23 cellular contexts compared by ENCODE assay signal in the genomic region with DNA sequence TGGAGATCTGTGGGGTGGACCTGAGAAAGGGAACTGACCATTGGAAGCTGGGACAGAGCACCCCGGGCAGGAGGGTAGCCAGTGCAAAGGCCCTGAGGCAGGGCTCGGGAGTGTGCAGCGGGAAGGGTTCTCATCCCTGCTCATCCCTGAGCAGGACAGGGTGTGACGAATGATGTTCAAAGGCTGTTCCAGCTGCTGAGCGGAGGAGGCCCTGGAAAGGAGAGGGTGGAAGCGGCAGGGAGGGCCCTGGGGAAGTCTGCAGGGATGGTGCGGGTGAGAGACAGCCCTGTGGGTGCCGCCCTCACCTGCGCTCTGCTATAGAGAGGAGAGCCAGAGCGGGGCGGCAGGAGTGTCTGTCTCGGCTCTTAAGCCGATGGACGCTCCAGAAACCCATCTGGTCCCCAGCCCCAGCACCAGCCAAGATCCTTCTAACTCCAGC.
"Had no signal": no experiment of that assay in that cellular context is flagged by ENCODE, and none has a peak within 500 bp of the region (broad histone marks: within the 10 kb centered on the region; RNA-seq: fewer than 3 reads in every experiment).

No MANE protein-coding gene starts in this region.

- H3K4me1 ChIP-seq: gastrocnemius medialis, sigmoid colon had no signal

- H3K27me3 Mint-ChIP-seq: memory B cell had no signal

- H3K9me3 ChIP-seq: esophagus squamous epithelium, gastrocnemius medialis, sigmoid colon, upper lobe of right lung had no signal

- H3K27me3 ChIP-seq: esophagus squamous epithelium, gastrocnemius medialis, sigmoid colon, upper lobe of right lung had no signal

- ATAC-seq: gastrocnemius medialis, left ventricle myocardium superior, upper lobe of right lung had no signal

- H3K36me3 Mint-ChIP-seq: brain had no signal

- DNase-seq: activated CD4-positive, alpha-beta T cell treated with anti-CD3 and anti-CD28 coated beads, Interleukin-2, amount 50 U/mL, for 1 hour; activated CD4-positive, CD25-positive, alpha-beta regulatory T cell treated with anti-CD3 and anti-CD28 coated beads, Interleukin-2, amount 50 U/mL, for 72 hours; activated naive CD4-positive, alpha-beta T cell treated with Interleukin-2 at 50 U/mL for 16 hours; activated T-cell treated with anti-CD3 and anti-CD28 coated beads, Interleukin-2, amount 50 U/mL, for 1 hour; central memory CD4-positive, alpha-beta T cell; endodermal cell; esophagus squamous epithelium; gastrocnemius medialis; hippocampal formation; left ventricle myocardium superior; occipital lobe; retina; sigmoid colon; stimulated activated CD4-positive, alpha-beta T cell treated with anti-CD3 and anti-CD28 coated beads, Interleukin-15, amount 100 ng/mL, for 24 hours; stimulated activated naive CD4-positive, alpha-beta T cell; upper lobe of right lung had no signal

- H3K36me3 ChIP-seq: gastrocnemius medialis, sigmoid colon, upper lobe of right lung had no signal

- H3K27ac Mint-ChIP-seq: activated T-helper 2 cell treated with anti-CD3 and anti-CD28 coated beads, Interferon-gamma antibody, Interleukin-2, Interleukin-4, amounts not matched to agents 10 μg/mL and 5 μg/mL and 100 μg/mL, durations not matched to agents 14 hours and 24 hours and 36 hours; brain; endodermal cell; memory B cell; T-helper 2 cell treated with Interferon-gamma antibody and Interleukin-4, amounts not matched to agents 5 μg/mL and 100 μg/mL, for 36 hours had no signal

- H3K4me3 Mint-ChIP-seq: brain; endodermal cell; memory B cell; T-helper 2 cell treated with Interferon-gamma antibody and Interleukin-4, amounts not matched to agents 5 μg/mL and 100 μg/mL, for 36 hours had no signal

- H3K27ac ChIP-seq: coronary artery, esophagus squamous epithelium, gastrocnemius medialis, sigmoid colon, upper lobe of right lung, VCaP had no signal

- H3K9me3 Mint-ChIP-seq: activated T-helper 2 cell treated with anti-CD3 and anti-CD28 coated beads, Interferon-gamma antibody, Interleukin-2, Interleukin-4, amounts not matched to agents 10 μg/mL and 5 μg/mL and 100 μg/mL, durations not matched to agents 14 hours and 24 hours and 36 hours; brain; endodermal cell; memory B cell; T-helper 2 cell treated with Interferon-gamma antibody and Interleukin-4, amounts not matched to agents 5 μg/mL and 100 μg/mL, for 36 hours had no signal

- H3K4me3 ChIP-seq: coronary artery, esophagus squamous epithelium, gastrocnemius medialis, sigmoid colon, smooth muscle cell, upper lobe of right lung had no signal
